ENCODE assay signal across 29 cellular contexts in genomic region chr20:45181639-45182038, GRCh38. TPM values are rescaled to one million over a fixed set of nuclear protein-coding genes. Genes with fewer than 3 reads are reported as not detected.
DNase-seq lines count a peak whose midpoint lies in the region; TF ChIP-seq lines count a peak whose summit lies in the region.
"Had no signal": no experiment of that assay in that cellular context is flagged by ENCODE, and none has a peak within 500 bp of the region (broad histone marks: within the 10 kb centered on the region; RNA-seq: fewer than 3 reads in every experiment).

No MANE protein-coding gene starts in this region.

- H3K4me3 Mint-ChIP-seq in activated T-cell treated with anti-CD3 and anti-CD28 coated beads, Interleukin-2, amount 50 U/mL, for 24 hours: no peak overlapping the region
- H3K4me3 Mint-ChIP-seq: activated CD4-positive, alpha-beta T cell treated with anti-CD3 and anti-CD28 coated beads for 36 hours; activated CD8-positive, alpha-beta T cell treated with anti-CD3 and anti-CD28 coated beads, Interleukin-2, amount 10 ng/mL, durations not matched to agents 7 days and 5 days; activated naive CD8-positive, alpha-beta T cell treated with anti-CD3 and anti-CD28 coated beads, Interleukin-2, amount 10 ng/mL, durations not matched to agents 7 days and 5 days; central memory CD8-positive, alpha-beta T cell; naive thymus-derived CD4-positive, alpha-beta T cell had no signal

- no peaks in the 10 kb centered on the region for H3K4me1 Mint-ChIP-seq in activated T-cell treated with anti-CD3 and anti-CD28 coated beads, Interleukin-2, amount 50 U/mL, for 24 hours (ENCODE audit: low read depth)
- H3K4me1 Mint-ChIP-seq: activated CD4-positive, alpha-beta T cell treated with anti-CD3 and anti-CD28 coated beads for 36 hours; central memory CD8-positive, alpha-beta T cell had no signal

- H3K4me3 ChIP-seq in astrocyte of the cerebellum (ENCODE audit: low read depth, low read length): no peak overlapping the region

- TF ChIP-seq CTCF in astrocyte of the cerebellum (IDR thresholded peaks at IDR 0.05; ENCODE audit: low read depth, low read length, missing control alignments): no peak

- DNase-seq in NCI-H524 (lab: John Stamatoyannopoulos, UW): peak; percentile 6 to 42
- DNase-seq in NCI-H524 treated with DMSO at 0.1 percent for 48 hours (lab: John Stamatoyannopoulos, UW): no peak
- peak; percentile 38 to 87 for DNase-seq in NCI-H446 (lab: John Stamatoyannopoulos, UW)
- DNase-seq in astrocyte of the cerebellum (ENCODE audit: low read depth): peak; percentile 48
- DNase-seq in renal cortical epithelial cell (ENCODE audit: low read depth): peak; percentile 7
- no peak for DNase-seq in NCI-H1694 (lab: John Stamatoyannopoulos, UW)
- DNase-seq in foreskin melanocyte: no peak
- DNase-seq in activated T-cell treated with anti-CD3 and anti-CD28 coated beads, Interleukin-2, amount 50 U/mL, for 24 hours: no peak
- DNase-seq: activated CD4-positive, alpha-beta T cell treated with anti-CD3 and anti-CD28 coated beads for 36 hours; activated CD8-positive, alpha-beta T cell treated with anti-CD3 and anti-CD28 coated beads, Interleukin-2, amount 10 ng/mL, durations not matched to agents 7 days and 5 days; activated effector memory CD4-positive, alpha-beta T cell treated with anti-CD3 and anti-CD28 coated beads, Interleukin-2, amount 50 U/mL, for 16 hours; activated naive CD8-positive, alpha-beta T cell treated with anti-CD3 and anti-CD28 coated beads, Interleukin-2, amount 10 ng/mL, durations not matched to agents 7 days and 5 days; activated T-cell treated with anti-CD3 and anti-CD28 coated beads for 4 hours; dermis blood vessel endothelial cell; DMS79 treated with DMSO at 0.1 percent for 48 hours; head of caudate nucleus; midbrain; naive thymus-derived CD4-positive, alpha-beta T cell; NCI-H1048; NCI-H1930; NCI-H2227 treated with DMSO at 0.1 percent for 48 hours; trophoblast cell had no signal

- no peaks in the 10 kb centered on the region for H3K36me3 Mint-ChIP-seq in activated T-cell treated with anti-CD3 and anti-CD28 coated beads, Interleukin-2, amount 50 U/mL, for 24 hours (ENCODE audit: low read depth)
- H3K36me3 Mint-ChIP-seq: activated naive CD8-positive, alpha-beta T cell treated with anti-CD3 and anti-CD28 coated beads, Interleukin-2, amount 10 ng/mL, durations not matched to agents 7 days and 5 days; naive thymus-derived CD4-positive, alpha-beta T cell had no signal

- no peaks in the 10 kb centered on the region for H3K9me3 Mint-ChIP-seq in activated T-cell treated with anti-CD3 and anti-CD28 coated beads, Interleukin-2, amount 50 U/mL, for 24 hours
- H3K9me3 Mint-ChIP-seq: activated naive CD8-positive, alpha-beta T cell treated with anti-CD3 and anti-CD28 coated beads, Interleukin-2, amount 10 ng/mL, durations not matched to agents 7 days and 5 days; central memory CD8-positive, alpha-beta T cell; naive thymus-derived CD4-positive, alpha-beta T cell had no signal

- in situ Hi-C loops in astrocyte of the cerebellum (cut with HindIII; ENCODE audit: low sequenced_read_pairs): no loop called here

- H3K27ac Mint-ChIP-seq in activated T-cell treated with anti-CD3 and anti-CD28 coated beads, Interleukin-2, amount 50 U/mL, for 24 hours: no peak overlapping the region
- H3K27ac Mint-ChIP-seq: activated CD4-positive, alpha-beta T cell treated with anti-CD3 and anti-CD28 coated beads for 36 hours; activated CD8-positive, alpha-beta T cell treated with anti-CD3 and anti-CD28 coated beads, Interleukin-2, amount 10 ng/mL, durations not matched to agents 7 days and 5 days; activated naive CD8-positive, alpha-beta T cell treated with anti-CD3 and anti-CD28 coated beads, Interleukin-2, amount 10 ng/mL, durations not matched to agents 7 days and 5 days; naive thymus-derived CD4-positive, alpha-beta T cell had no signal

- H3K27me3 Mint-ChIP-seq in activated T-cell treated with anti-CD3 and anti-CD28 coated beads, Interleukin-2, amount 50 U/mL, for 24 hours: peaks cover 2% of the 10 kb centered on the region
- H3K27me3 Mint-ChIP-seq: activated CD4-positive, alpha-beta T cell treated with anti-CD3 and anti-CD28 coated beads for 36 hours had no signal

RNA-seq across cellular contexts. Expression of gene PI3, which starts 6.9 kb away (rescaled TPM):
- total RNA-seq in renal cortical epithelial cell: 0.55 TPM in 1 of 2 replicates, not detected in the other
- total RNA-seq: activated CD4-positive, alpha-beta T cell treated with anti-CD3 and anti-CD28 coated beads for 36 hours; activated CD8-positive, alpha-beta T cell treated with anti-CD3 and anti-CD28 coated beads, Interleukin-2, amount 10 ng/mL, durations not matched to agents 7 days and 5 days; activated naive CD8-positive, alpha-beta T cell treated with anti-CD3 and anti-CD28 coated beads, Interleukin-2, amount 10 ng/mL, durations not matched to agents 7 days and 5 days; dermis blood vessel endothelial cell; endothelial cell of umbilical vein; LHCN-M2; liver; naive thymus-derived CD4-positive, alpha-beta T cell; osteoblast; Right ventricle myocardium inferior; T-helper 2 cell treated with Interferon-gamma antibody and Interleukin-4, amounts not matched to agents 100 ng/mL and 5 ng/mL, for 36 hours had no signal

RNA-seq across cellular contexts. Expression of gene SEMG1, which starts 25.2 kb away (rescaled TPM):
- total RNA-seq in renal cortical epithelial cell: not detected in 2 replicates
- total RNA-seq: activated CD4-positive, alpha-beta T cell treated with anti-CD3 and anti-CD28 coated beads for 36 hours; activated CD8-positive, alpha-beta T cell treated with anti-CD3 and anti-CD28 coated beads, Interleukin-2, amount 10 ng/mL, durations not matched to agents 7 days and 5 days; activated naive CD8-positive, alpha-beta T cell treated with anti-CD3 and anti-CD28 coated beads, Interleukin-2, amount 10 ng/mL, durations not matched to agents 7 days and 5 days; dermis blood vessel endothelial cell; endothelial cell of umbilical vein; LHCN-M2; liver; naive thymus-derived CD4-positive, alpha-beta T cell; osteoblast; Right ventricle myocardium inferior; T-helper 2 cell treated with Interferon-gamma antibody and Interleukin-4, amounts not matched to agents 100 ng/mL and 5 ng/mL, for 36 hours had no signal

RNA-seq across cellular contexts. Expression of gene SEMG2, which starts 39.5 kb away (rescaled TPM):
- not detected in 2 replicates for total RNA-seq in renal cortical epithelial cell
- total RNA-seq: activated CD4-positive, alpha-beta T cell treated with anti-CD3 and anti-CD28 coated beads for 36 hours; activated CD8-positive, alpha-beta T cell treated with anti-CD3 and anti-CD28 coated beads, Interleukin-2, amount 10 ng/mL, durations not matched to agents 7 days and 5 days; activated naive CD8-positive, alpha-beta T cell treated with anti-CD3 and anti-CD28 coated beads, Interleukin-2, amount 10 ng/mL, durations not matched to agents 7 days and 5 days; dermis blood vessel endothelial cell; endothelial cell of umbilical vein; LHCN-M2; liver; naive thymus-derived CD4-positive, alpha-beta T cell; osteoblast; Right ventricle myocardium inferior; T-helper 2 cell treated with Interferon-gamma antibody and Interleukin-4, amounts not matched to agents 100 ng/mL and 5 ng/mL, for 36 hours had no signal

RNA-seq across cellular contexts. Expression of gene WFDC12, which starts 57.4 kb away (rescaled TPM):
- not detected in 2 replicates for total RNA-seq in renal cortical epithelial cell
- total RNA-seq: activated CD4-positive, alpha-beta T cell treated with anti-CD3 and anti-CD28 coated beads for 36 hours; activated CD8-positive, alpha-beta T cell treated with anti-CD3 and anti-CD28 coated beads, Interleukin-2, amount 10 ng/mL, durations not matched to agents 7 days and 5 days; activated naive CD8-positive, alpha-beta T cell treated with anti-CD3 and anti-CD28 coated beads, Interleukin-2, amount 10 ng/mL, durations not matched to agents 7 days and 5 days; dermis blood vessel endothelial cell; endothelial cell of umbilical vein; LHCN-M2; liver; naive thymus-derived CD4-positive, alpha-beta T cell; osteoblast; Right ventricle myocardium inferior; T-helper 2 cell treated with Interferon-gamma antibody and Interleukin-4, amounts not matched to agents 100 ng/mL and 5 ng/mL, for 36 hours had no signal

Comparison
In these comparisons a context has a peak if more than half of its experiments do, and no peak if none do; other contexts are left out.
1. DNase-seq: peak in NCI-H524 (2 of 2), NCI-H446 (2 of 2), astrocyte of the cerebellum (single experiment) and renal cortical epithelial cell (single experiment); none in NCI-H524 treated with DMSO at 0.1 percent for 48 hours (single experiment), NCI-H1694 (single experiment), foreskin melanocyte (single experiment) and activated T-cell treated with anti-CD3 and anti-CD28 coated beads, Interleukin-2, amount 50 U/mL, for 24 hours (single experiment).